3 cellular contexts compared by ENCODE assay signal in the genomic region with DNA sequence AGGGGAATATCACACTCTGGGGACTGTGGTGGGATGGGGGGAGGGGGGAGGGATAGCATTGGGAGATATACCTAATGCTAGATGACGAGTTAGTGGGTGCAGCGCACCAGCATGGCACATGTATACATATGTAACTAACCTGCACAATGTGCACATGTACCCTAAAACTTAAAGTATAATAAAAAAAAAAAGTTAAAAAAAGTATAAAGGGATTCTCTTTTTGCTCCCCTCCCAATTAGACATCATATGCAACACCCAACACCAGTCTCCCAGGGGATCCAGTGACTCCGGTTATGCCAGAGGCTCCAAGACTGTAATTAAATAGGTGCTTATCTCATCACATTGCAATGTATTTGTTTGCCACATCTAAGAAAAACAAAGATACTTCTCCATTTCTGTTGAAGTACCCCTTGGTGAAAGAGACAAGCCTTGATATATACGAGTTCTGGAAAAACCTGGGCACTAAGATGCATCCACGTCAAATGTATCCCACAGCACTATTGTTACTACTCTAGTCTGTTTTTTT. TPM values are rescaled to one million over a fixed set of nuclear protein-coding genes. Genes with fewer than 3 reads are reported as not detected.
"Had no signal": no experiment of that assay in that cellular context is flagged by ENCODE, and none has a peak within 500 bp of the region (broad histone marks: within the 10 kb centered on the region; RNA-seq: fewer than 3 reads in every experiment).

No MANE protein-coding gene starts in this region.

RNA-seq across cellular contexts. Expression of gene CAP2, which starts 35.3 kb away (rescaled TPM):
- total RNA-seq: activated CD4-positive, alpha-beta T cell treated with anti-CD3 and anti-CD28 coated beads, Interleukin-2, amount 10 ng/mL, durations not matched to agents 7 days and 5 days; activated CD8-positive, alpha-beta memory T cell treated with anti-CD3 and anti-CD28 coated beads, Interleukin-2, amount 10 ng/mL, durations not matched to agents 7 days and 5 days; activated CD8-positive, alpha-beta T cell treated with anti-CD3 and anti-CD28 coated beads for 36 hours had no signal
